ENCODE assay signal across 2 cellular contexts in the genomic region with DNA sequence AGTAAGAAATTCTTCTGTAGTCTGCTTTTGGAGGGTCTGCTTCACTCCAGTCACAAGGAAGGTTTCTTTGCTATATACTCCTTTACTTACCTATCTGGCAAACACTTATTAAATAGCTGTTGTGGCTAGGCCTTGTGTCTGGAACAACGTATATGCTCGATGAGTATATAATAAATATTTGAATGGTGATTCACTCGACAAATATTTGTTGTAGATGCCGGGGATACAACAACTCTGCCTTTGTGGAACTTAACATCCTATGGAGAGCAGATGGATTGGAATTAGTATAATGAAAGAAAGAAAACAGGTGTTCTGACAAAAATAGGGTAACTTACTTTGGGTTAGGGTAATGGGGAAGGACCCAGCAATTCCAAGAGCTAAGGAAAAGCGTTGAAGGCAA.
TF ChIP-seq lines count a peak whose summit lies in the region.

No MANE protein-coding gene starts in this region.

TF ChIP-seq in HepG2, 621 proteins besides CTCF, POLR2A, EP300 and RAD21:
- TF ChIP-seq TEAD3 (CRISPR knock-in tag; optimal IDR thresholded peaks at IDR 0.05; ENCODE audit: borderline replicate concordance): peak; percentile 29
- TF ChIP-seq FOXP1 (IDR thresholded peaks at IDR 0.05): no peak
- TF ChIP-seq FOXP1 (CRISPR knock-in tag; IDR thresholded peaks at IDR 0.05): 0 out of 2 replicates have a peak, but pooled peaks have one; percentile 12
- peak; percentile 56; the same call in 1 of the 2 replicates for TF ChIP-seq FOSL2 (CRISPR knock-in tag; IDR thresholded peaks at IDR 0.05)
- TF ChIP-seq, protein P1, sequence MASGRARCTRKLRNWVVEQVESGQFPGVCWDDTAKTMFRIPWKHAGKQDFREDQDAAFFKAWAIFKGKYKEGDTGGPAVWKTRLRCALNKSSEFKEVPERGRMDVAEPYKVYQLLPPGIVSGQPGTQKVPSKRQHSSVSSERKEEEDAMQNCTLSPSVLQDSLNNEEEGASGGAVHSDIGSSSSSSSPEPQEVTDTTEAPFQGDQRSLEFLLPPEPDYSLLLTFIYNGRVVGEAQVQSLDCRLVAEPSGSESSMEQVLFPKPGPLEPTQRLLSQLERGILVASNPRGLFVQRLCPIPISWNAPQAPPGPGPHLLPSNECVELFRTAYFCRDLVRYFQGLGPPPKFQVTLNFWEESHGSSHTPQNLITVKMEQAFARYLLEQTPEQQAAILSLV (CRISPR knock-in tag; IDR thresholded peaks at IDR 0.05; ENCODE audit: borderline replicate concordance): no peak
- peak; percentile 58; the same call in 1 of the 2 replicates for TF ChIP-seq FOSL1 (CRISPR knock-in tag; IDR thresholded peaks at IDR 0.05; ENCODE audit: borderline replicate concordance)
- TF ChIP-seq, protein P2, sequence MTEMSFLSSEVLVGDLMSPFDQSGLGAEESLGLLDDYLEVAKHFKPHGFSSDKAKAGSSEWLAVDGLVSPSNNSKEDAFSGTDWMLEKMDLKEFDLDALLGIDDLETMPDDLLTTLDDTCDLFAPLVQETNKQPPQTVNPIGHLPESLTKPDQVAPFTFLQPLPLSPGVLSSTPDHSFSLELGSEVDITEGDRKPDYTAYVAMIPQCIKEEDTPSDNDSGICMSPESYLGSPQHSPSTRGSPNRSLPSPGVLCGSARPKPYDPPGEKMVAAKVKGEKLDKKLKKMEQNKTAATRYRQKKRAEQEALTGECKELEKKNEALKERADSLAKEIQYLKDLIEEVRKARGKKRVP (CRISPR knock-in tag; IDR thresholded peaks at IDR 0.05): no peak
- TF ChIP-seq, protein P3, sequence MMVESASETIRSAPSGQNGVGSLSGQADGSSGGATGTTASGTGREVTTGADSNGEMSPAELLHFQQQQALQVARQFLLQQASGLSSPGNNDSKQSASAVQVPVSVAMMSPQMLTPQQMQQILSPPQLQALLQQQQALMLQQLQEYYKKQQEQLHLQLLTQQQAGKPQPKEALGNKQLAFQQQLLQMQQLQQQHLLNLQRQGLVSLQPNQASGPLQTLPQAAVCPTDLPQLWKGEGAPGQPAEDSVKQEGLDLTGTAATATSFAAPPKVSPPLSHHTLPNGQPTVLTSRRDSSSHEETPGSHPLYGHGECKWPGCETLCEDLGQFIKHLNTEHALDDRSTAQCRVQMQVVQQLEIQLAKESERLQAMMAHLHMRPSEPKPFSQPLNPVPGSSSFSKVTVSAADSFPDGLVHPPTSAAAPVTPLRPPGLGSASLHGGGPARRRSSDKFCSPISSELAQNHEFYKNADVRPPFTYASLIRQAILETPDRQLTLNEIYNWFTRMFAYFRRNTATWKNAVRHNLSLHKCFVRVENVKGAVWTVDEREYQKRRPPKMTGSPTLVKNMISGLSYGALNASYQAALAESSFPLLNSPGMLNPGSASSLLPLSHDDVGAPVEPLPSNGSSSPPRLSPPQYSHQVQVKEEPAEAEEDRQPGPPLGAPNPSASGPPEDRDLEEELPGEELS (CRISPR knock-in tag; IDR thresholded peaks at IDR 0.05): 0 out of 2 replicates have a peak, but pooled peaks have one; percentile 23
- peak; percentile 64; the same call in 1 of the 2 replicates for TF ChIP-seq ZBTB20 (CRISPR knock-in tag; IDR thresholded peaks at IDR 0.05; ENCODE audit: borderline replicate concordance, low read depth)
- TF ChIP-seq, protein P4, sequence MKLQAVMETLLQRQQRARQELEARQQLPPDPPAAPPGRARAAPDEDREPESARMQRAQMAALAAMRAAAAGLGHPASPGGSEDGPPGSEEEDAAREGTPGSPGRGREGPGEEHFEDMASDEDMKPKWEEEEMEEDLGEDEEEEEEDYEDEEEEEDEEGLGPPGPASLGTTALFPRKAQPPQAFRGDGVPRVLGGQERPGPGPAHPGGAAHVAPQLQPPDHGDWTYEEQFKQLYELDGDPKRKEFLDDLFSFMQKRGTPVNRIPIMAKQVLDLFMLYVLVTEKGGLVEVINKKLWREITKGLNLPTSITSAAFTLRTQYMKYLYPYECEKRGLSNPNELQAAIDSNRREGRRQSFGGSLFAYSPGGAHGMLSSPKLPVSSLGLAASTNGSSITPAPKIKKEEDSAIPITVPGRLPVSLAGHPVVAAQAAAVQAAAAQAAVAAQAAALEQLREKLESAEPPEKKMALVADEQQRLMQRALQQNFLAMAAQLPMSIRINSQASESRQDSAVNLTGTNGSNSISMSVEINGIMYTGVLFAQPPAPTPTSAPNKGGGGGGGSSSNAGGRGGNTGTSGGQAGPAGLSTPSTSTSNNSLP (IDR thresholded peaks at IDR 0.05; ENCODE audit: low read depth, low read length): 0 out of 2 replicates have a peak, but pooled peaks have one; percentile 23
- TF ChIP-seq, protein P5, sequence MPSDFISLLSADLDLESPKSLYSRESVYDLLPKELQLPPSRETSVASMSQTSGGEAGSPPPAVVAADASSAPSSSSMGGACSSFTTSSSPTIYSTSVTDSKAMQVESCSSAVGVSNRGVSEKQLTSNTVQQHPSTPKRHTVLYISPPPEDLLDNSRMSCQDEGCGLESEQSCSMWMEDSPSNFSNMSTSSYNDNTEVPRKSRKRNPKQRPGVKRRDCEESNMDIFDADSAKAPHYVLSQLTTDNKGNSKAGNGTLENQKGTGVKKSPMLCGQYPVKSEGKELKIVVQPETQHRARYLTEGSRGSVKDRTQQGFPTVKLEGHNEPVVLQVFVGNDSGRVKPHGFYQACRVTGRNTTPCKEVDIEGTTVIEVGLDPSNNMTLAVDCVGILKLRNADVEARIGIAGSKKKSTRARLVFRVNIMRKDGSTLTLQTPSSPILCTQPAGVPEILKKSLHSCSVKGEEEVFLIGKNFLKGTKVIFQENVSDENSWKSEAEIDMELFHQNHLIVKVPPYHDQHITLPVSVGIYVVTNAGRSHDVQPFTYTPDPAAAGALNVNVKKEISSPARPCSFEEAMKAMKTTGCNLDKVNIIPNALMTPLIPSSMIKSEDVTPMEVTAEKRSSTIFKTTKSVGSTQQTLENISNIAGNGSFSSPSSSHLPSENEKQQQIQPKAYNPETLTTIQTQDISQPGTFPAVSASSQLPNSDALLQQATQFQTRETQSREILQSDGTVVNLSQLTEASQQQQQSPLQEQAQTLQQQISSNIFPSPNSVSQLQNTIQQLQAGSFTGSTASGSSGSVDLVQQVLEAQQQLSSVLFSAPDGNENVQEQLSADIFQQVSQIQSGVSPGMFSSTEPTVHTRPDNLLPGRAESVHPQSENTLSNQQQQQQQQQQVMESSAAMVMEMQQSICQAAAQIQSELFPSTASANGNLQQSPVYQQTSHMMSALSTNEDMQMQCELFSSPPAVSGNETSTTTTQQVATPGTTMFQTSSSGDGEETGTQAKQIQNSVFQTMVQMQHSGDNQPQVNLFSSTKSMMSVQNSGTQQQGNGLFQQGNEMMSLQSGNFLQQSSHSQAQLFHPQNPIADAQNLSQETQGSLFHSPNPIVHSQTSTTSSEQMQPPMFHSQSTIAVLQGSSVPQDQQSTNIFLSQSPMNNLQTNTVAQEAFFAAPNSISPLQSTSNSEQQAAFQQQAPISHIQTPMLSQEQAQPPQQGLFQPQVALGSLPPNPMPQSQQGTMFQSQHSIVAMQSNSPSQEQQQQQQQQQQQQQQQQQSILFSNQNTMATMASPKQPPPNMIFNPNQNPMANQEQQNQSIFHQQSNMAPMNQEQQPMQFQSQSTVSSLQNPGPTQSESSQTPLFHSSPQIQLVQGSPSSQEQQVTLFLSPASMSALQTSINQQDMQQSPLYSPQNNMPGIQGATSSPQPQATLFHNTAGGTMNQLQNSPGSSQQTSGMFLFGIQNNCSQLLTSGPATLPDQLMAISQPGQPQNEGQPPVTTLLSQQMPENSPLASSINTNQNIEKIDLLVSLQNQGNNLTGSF (CRISPR knock-in tag; IDR thresholded peaks at IDR 0.05): no peak

TF ChIP-seq in SK-N-SH treated with all-trans-retinoic acid at 6 μM for 48 hours, 23 proteins besides CTCF, POLR2A, EP300 and RAD21 (continued from another document):
- no peak for TF ChIP-seq ZNF565 (CRISPR knock-in tag; conservative IDR thresholded peaks at IDR 0.05; ENCODE audit: low read depth)
- TF ChIP-seq RARB (CRISPR knock-in tag; IDR thresholded peaks at IDR 0.05): no peak
- no peak for TF ChIP-seq ESRRG (CRISPR knock-in tag; IDR thresholded peaks at IDR 0.05)
- TF ChIP-seq ZC3H10 (CRISPR knock-in tag; IDR thresholded peaks at IDR 0.05): no peak
- no peak for TF ChIP-seq ARNTL (CRISPR knock-in tag; IDR thresholded peaks at IDR 0.05; ENCODE audit: borderline replicate concordance, low read depth)
- TF ChIP-seq TOX (CRISPR knock-in tag; IDR thresholded peaks at IDR 0.05; ENCODE audit: borderline replicate concordance): no peak
